In genomic region chr20:63854069-63854765, GRCh38 we compare ENCODE assay signal across 8 cellular contexts. TPM values are rescaled to one million over a fixed set of nuclear protein-coding genes. Genes with fewer than 3 reads are reported as not detected.
DNase-seq lines count a peak whose midpoint lies in the region; ATAC-seq, FAIRE-seq and TF ChIP-seq lines count a peak whose summit lies in the region.

No MANE protein-coding gene starts in this region.

- no peak overlapping the region for H3K14ac ChIP-seq in H1 (ENCODE audit: insufficient read length)

- H3K79me1 ChIP-seq in H1 (ENCODE audit: low read depth, low read length) = no peaks in the 10 kb centered on the region

- peak overlapping the region; percentile 95 for H3K4ac ChIP-seq in H1 (replicated peaks; ENCODE audit: insufficient read length, low read depth, low read length)

- H3K18ac ChIP-seq in H1 (ENCODE audit: extremely low read depth, low read length) = peak overlapping the region; percentile 93

- H3K9ac ChIP-seq in mammary epithelial cell (ENCODE audit: insufficient read depth, low read length) (no peak overlapping the region), H1 (replicated peaks in 1 of 4; ENCODE audit: extremely low read depth in 1 of 4, low read depth in 3 of 4, low read length in 3 of 4) (no peak overlapping the region; a peak in 1 of 7 replicates)

- no peaks in the 10 kb centered on the region for H3K9me3 ChIP-seq in breast epithelium
- H3K9me3 ChIP-seq in mammary epithelial cell (replicated peaks; ENCODE audit: insufficient read depth, low read length) = no peaks in the 10 kb centered on the region
- H3K9me3 ChIP-seq in H1 (ENCODE audit: insufficient read depth in 2 of 2, low read depth in 1 of 2, low read length in 1 of 2) = no peaks in the 10 kb centered on the region

- TF ChIP-seq POLR2A in breast epithelium (IDR thresholded peaks at IDR 0.05) (no peak), H1 (IDR thresholded peaks at IDR 0.05; ENCODE audit: control extremely low read depth in 1 of 2, low read depth in 2 of 2, low read length in 2 of 2) (no peak)

- no peak for TF ChIP-seq EP300 in H1 (IDR thresholded peaks at IDR 0.05; ENCODE audit: borderline replicate concordance in 1 of 2, low read depth in 2 of 2, low read length in 2 of 2)

- H3K36me3 ChIP-seq in breast epithelium (no peaks in the 10 kb centered on the region), mammary epithelial cell (ENCODE audit: insufficient read depth, low read length) (no peaks in the 10 kb centered on the region), H1 (ENCODE audit: control insufficient read depth in 2 of 4, insufficient read depth in 4 of 4, low read length in 3 of 4) (no peaks in the 10 kb centered on the region)

- H2AFZ ChIP-seq in mammary epithelial cell (ENCODE audit: low read depth, low read length) (no peak overlapping the region), H1 (ENCODE audit: low read length) (no peak overlapping the region)

- H3K9me3 Mint-ChIP-seq in naive thymus-derived CD8-positive, alpha-beta T cell = no peaks in the 10 kb centered on the region

- peak overlapping the region; percentile 90; the same call in 1 of the 2 replicates for H2BK20ac ChIP-seq in H1 (ENCODE audit: low read length)

- TF ChIP-seq CTCF in breast epithelium (IDR thresholded peaks at IDR 0.05) (no peak), mammary epithelial cell (conservative IDR thresholded peaks at IDR 0.05 in 1 of 2, IDR thresholded peaks at IDR 0.05 in 1 of 2; ENCODE audit: extremely low read depth in 1 of 2, insufficient read depth in 1 of 2, low read depth in 1 of 2, low read length in 2 of 2) (no peak), H1 (IDR thresholded peaks at IDR 0.05; ENCODE audit: control extremely low read depth in 1 of 3, insufficient read depth in 1 of 3, low read depth in 1 of 3, low read length in 3 of 3) (no peak)

- DNase-seq in breast epithelium (ENCODE audit: low spot score in 2 of 2) (no peak), mammary epithelial cell (no peak), H1 (ENCODE audit: low read depth in 1 of 2, low spot score in 2 of 2) (peak in 1 of 2 experiments; percentile 66), NCI-H1436 (lab: John Stamatoyannopoulos, UW) (no peak)
- peak in 1 of 10 donors; percentile 53 for DNase-seq in naive thymus-derived CD8-positive, alpha-beta T cell

- peak overlapping the region in 2 of 10 donors; percentile 31 to 45 for H3K4me3 Mint-ChIP-seq in naive thymus-derived CD8-positive, alpha-beta T cell

- no peaks in the 10 kb centered on the region for H3K36me3 Mint-ChIP-seq in naive thymus-derived CD8-positive, alpha-beta T cell

- H3K27me3 ChIP-seq in breast epithelium (no peaks in the 10 kb centered on the region), mammary epithelial cell (ENCODE audit: insufficient read depth, low read length) (peaks cover 5% of the 10 kb centered on the region), H1 (replicated peaks in 1 of 4; ENCODE audit: control insufficient read depth in 3 of 4, extremely low read depth in 1 of 4, insufficient read depth in 3 of 4, low read length in 3 of 4) (no peaks in the 10 kb centered on the region)

- peak overlapping the region; percentile 50 for H4K5ac ChIP-seq in H1 (ENCODE audit: insufficient read length, low read depth, low read length)

- peak overlapping the region; percentile 93 for H2BK5ac ChIP-seq in H1 (ENCODE audit: low read depth, low read length)

- peak overlapping the region; percentile 50; the same call in 1 of the 2 replicates for H2BK12ac ChIP-seq in H1 (ENCODE audit: low read depth, low read length)

- POLR2A ChIA-PET in H1 (lab: Charles Lee; ENCODE audit: partially characterized antibody) = interaction anchor here (1.2 to 4.9 kb wide), 5 partner anchors 7 to 146 kb away, joined by 3 to 34 read pairs (median 5); partner anchors contain the start of genes ARFRP1, TPD52L2 and ZGPAT
- POLR2A ChIA-PET in naive thymus-derived CD8-positive, alpha-beta T cell (lab: Charles Lee) = interaction anchor here (0.6 kb wide), 1 partner anchor 115 kb away, joined by 3 read pairs; no protein-coding TSS in a partner anchor

- H2BK15ac ChIP-seq in H1 (ENCODE audit: low read length) = no peak overlapping the region

- no peak overlapping the region for H3K27ac Mint-ChIP-seq in naive thymus-derived CD8-positive, alpha-beta T cell

- H4K91ac ChIP-seq in H1 (replicated peaks; ENCODE audit: insufficient read length, low read length) = peak overlapping the region; percentile 85

- 3% methylated on average over 6 of the region's 17 CpGs for WGBS in mammary epithelial cell (ENCODE audit: low coverage, missing lambda C conversion rate)
- 61% methylated on average over 4 of the region's 17 CpGs; no CpG with 5 or more reads in 1 of the 2 experiments for WGBS in H1 (ENCODE audit: extremely low coverage in 1 of 2, insufficient coverage in 1 of 2, insufficient read length in 1 of 2, insufficient replicate concordance in 2 of 2, low coverage in 1 of 2, low lambda C conversion rate in 2 of 2, missing lambda C conversion rate in 1 of 2), 2 experiments

- dilution Hi-C loops in mammary epithelial cell (cut with HindIII; ENCODE audit: low sequenced_read_pairs) = no loop called here

- peaks cover 8% of the 10 kb centered on the region; the same call in 1 of the 2 replicates for H3K23me2 ChIP-seq in H1 (ENCODE audit: low read depth, low read length)

- H2BK120ac ChIP-seq in H1 (replicated peaks; ENCODE audit: low read depth, low read length) = no peak overlapping the region

- intact Hi-C loops in breast epithelium (cut with DNase I; ENCODE audit: low total_unique reads) (no loop called here), mammary epithelial cell (cut with micrococcal nuclease) (no loop called here)

- in situ Hi-C loops in mammary epithelial cell (cut with MboI; ENCODE audit: low sequenced_read_pairs in 2 of 2) = no loop called here

- no peak for FAIRE-seq in H1 (lab: Jason Lieb, UNC)

- H3K4me1 ChIP-seq in breast epithelium (peaks cover 18 to 28% of the 10 kb centered on the region in 2 donors), mammary epithelial cell (ENCODE audit: insufficient read depth, low read length) (peaks cover 9% of the 10 kb centered on the region), H1 (replicated peaks in 1 of 4; ENCODE audit: control insufficient read depth in 3 of 4, insufficient read depth in 4 of 4, low read length in 3 of 4) (peaks cover 3 to 42% (median 37%) of the 10 kb centered on the region in 4 experiments)

- H4K20me1 ChIP-seq in mammary epithelial cell (ENCODE audit: insufficient read depth, low read length) (no peaks in the 10 kb centered on the region), H1 (replicated peaks in 1 of 2; ENCODE audit: control insufficient read depth in 1 of 2, insufficient read depth in 2 of 2, low read length in 2 of 2) (no peaks in the 10 kb centered on the region)

- no TSS peak for BruUV-seq in mammary epithelial cell (replicated peaks; lab: Mats Ljungman, UMichigan)

- H3K4me2 ChIP-seq in mammary epithelial cell (ENCODE audit: insufficient read depth, low read depth, low read length) (no peak overlapping the region), H1 (ENCODE audit: insufficient read depth in 1 of 2, low read depth in 2 of 2, low read length in 2 of 2) (peak overlapping the region; percentile 61 to 74; a peak in 2 of 4 replicates)

- peak; percentile 34 to 44 for ATAC-seq in naive thymus-derived CD8-positive, alpha-beta T cell
- ATAC-seq in GM18502 (IDR thresholded peaks at IDR 0.05; ENCODE audit: poor library complexity, unreplicated experiment) (no peak), GM19467 (IDR thresholded peaks at IDR 0.05; ENCODE audit: unreplicated experiment) (no peak), HG03460 (IDR thresholded peaks at IDR 0.05; ENCODE audit: unreplicated experiment) (no peak)

- CTCF ChIA-PET in mammary epithelial cell (lab: Charles Lee; ENCODE audit: low non-redundant PET) (no interaction called here), H1 (lab: Charles Lee; ENCODE audit: partially characterized antibody) (interaction anchor here (1.0 to 3.1 kb wide), 6 partner anchors 10 to 120 kb away, joined by 3 to 13 read pairs (median 6); partner anchors contain the start of gene TPD52L2)

- H3K56ac ChIP-seq in H1 (replicated peaks; ENCODE audit: insufficient read length, low read depth, low read length) = no peak overlapping the region

- peak overlapping the region; percentile 97; the same call in 1 of the 2 replicates for H2AK5ac ChIP-seq in H1 (ENCODE audit: low read depth, low read length)

- H3K4me1 Mint-ChIP-seq in naive thymus-derived CD8-positive, alpha-beta T cell = peaks cover 14 to 35% (median 33%) of the 10 kb centered on the region in 4 donors

- peak overlapping the region; percentile 13 to 67 (median 46) for H3K4me3 ChIP-seq in breast epithelium
- H3K4me3 ChIP-seq in mammary epithelial cell (replicated peaks in 1 of 3; ENCODE audit: insufficient read depth in 1 of 3, low read depth in 2 of 3, low read length in 3 of 3) = no peak overlapping the region
- peak overlapping the region in 1 of 4 experiments; percentile 56; a peak in 2 of 8 replicates for H3K4me3 ChIP-seq in H1 (ENCODE audit: extremely low read depth in 1 of 4, insufficient read depth in 2 of 4, low read depth in 3 of 4, low read length in 4 of 4)

- H3K79me2 ChIP-seq in mammary epithelial cell (ENCODE audit: insufficient read depth, low read length) (no peaks in the 10 kb centered on the region), H1 (ENCODE audit: control insufficient read depth in 1 of 2, insufficient read depth in 2 of 2, low read length in 2 of 2) (no peaks in the 10 kb centered on the region)

- H3K23ac ChIP-seq in H1 (ENCODE audit: insufficient read length) = no peak overlapping the region

- peaks cover 1 to 16% (median 8%) of the 10 kb centered on the region in 5 donors for H3K27me3 Mint-ChIP-seq in naive thymus-derived CD8-positive, alpha-beta T cell

- peak overlapping the region; percentile 54 to 91 for H3K27ac ChIP-seq in breast epithelium
- H3K27ac ChIP-seq in mammary epithelial cell (ENCODE audit: insufficient read depth, low read depth, low read length) = no peak overlapping the region
- no peak overlapping the region; the same call in 1 of the 2 replicates for H3K27ac ChIP-seq in H1 (ENCODE audit: low read depth, low read length)

- TF ChIP-seq RAD21 in H1 (IDR thresholded peaks at IDR 0.05 in 1 of 2, conservative IDR thresholded peaks at IDR 0.05 in 1 of 2; ENCODE audit: low read depth in 2 of 2, low read length in 2 of 2) = no peak; a peak in 1 of 4 replicates

- H4K8ac ChIP-seq in H1 (ENCODE audit: extremely low read depth, insufficient read depth, low read length) = peak overlapping the region; percentile 84

RNA-seq across cellular contexts. Expression of gene ABHD16B, which starts 7.1 kb away (rescaled TPM):
- total RNA-seq in breast epithelium (not detected), mammary epithelial cell (not detected)
- polyA plus RNA-seq in mammary epithelial cell (not detected), H1 (2011; rRNA removed) (0.05 TPM in 1 of 2 replicates, not detected in the other)
- not detected for polyA minus RNA-seq in mammary epithelial cell
- total RNA-seq in H1 (2021; fragmentation: NEBNext Ultra II Directional; extraction: Animal tissue kit (Norgen Biotek cat#: 25700)) = not detected in 2 replicates
- polyA plus RNA-seq in H1 (2011; cell fraction: cytosol; rRNA removed) = not detected
- polyA plus RNA-seq in H1 (2011; cell fraction: nucleus; rRNA removed) = not detected
- polyA plus RNA-seq in H1 (2012, experiment 1 of 2) = not detected in 4 replicates
- polyA plus RNA-seq in H1 (2012, experiment 2 of 2) = not detected
- not detected for polyA plus RNA-seq in H1 (2013, experiment 1 of 2)
- polyA plus RNA-seq in H1 (2013, experiment 2 of 2) = not detected
- polyA minus RNA-seq in H1 (2011; rRNA and poly(A)+ RNA removed) = not detected in 2 replicates
- not detected for polyA minus RNA-seq in H1 (2011; cell fraction: cytosol; rRNA and poly(A)+ RNA removed)
- not detected for polyA minus RNA-seq in H1 (2011; cell fraction: nucleus; rRNA and poly(A)+ RNA removed)
- total RNA-seq in naive thymus-derived CD8-positive, alpha-beta T cell = not detected
- under 1 TPM; 0.29 to 0.60 (median 0.57) TPM for polyA plus RNA-seq in naive thymus-derived CD8-positive, alpha-beta T cell

RNA-seq across cellular contexts. Expression of gene TPD52L2, which starts 10.9 kb away (rescaled TPM):
- total RNA-seq in breast epithelium (100 to 1,000 TPM in 1 of 3 donors, 10 to 100 TPM in 2; 75.1 to 146 (median 84.2) TPM), mammary epithelial cell (100 to 1,000 TPM; 122 to 150 TPM)
- polyA plus RNA-seq in mammary epithelial cell (157 TPM), H1 (2011; rRNA removed) (80.2 and 96.5 TPM in 2 replicates)
- 115 TPM for polyA minus RNA-seq in mammary epithelial cell
- total RNA-seq in H1 (2021; fragmentation: NEBNext Ultra II Directional; extraction: Animal tissue kit (Norgen Biotek cat#: 25700)) = 77.1 and 78.1 TPM in 2 replicates
- 101 TPM for polyA plus RNA-seq in H1 (2011; cell fraction: cytosol; rRNA removed)
- polyA plus RNA-seq in H1 (2011; cell fraction: nucleus; rRNA removed) = 124 TPM
- polyA plus RNA-seq in H1 (2012, experiment 1 of 2) = 61.9 to 82.8 TPM (median 77.6 TPM) in 4 replicates
- 87.8 TPM for polyA plus RNA-seq in H1 (2012, experiment 2 of 2)
- polyA plus RNA-seq in H1 (2013, experiment 1 of 2) = 57.0 TPM
- polyA plus RNA-seq in H1 (2013, experiment 2 of 2) = 55.6 TPM
- polyA minus RNA-seq in H1 (2011; rRNA and poly(A)+ RNA removed) = 52.5 and 67.0 TPM in 2 replicates
- 78.2 TPM for polyA minus RNA-seq in H1 (2011; cell fraction: cytosol; rRNA and poly(A)+ RNA removed)
- polyA minus RNA-seq in H1 (2011; cell fraction: nucleus; rRNA and poly(A)+ RNA removed) = 31.7 TPM
- 10 to 100 TPM; 39.3 to 42.0 TPM for total RNA-seq in naive thymus-derived CD8-positive, alpha-beta T cell
- 10 to 100 TPM; 56.4 to 79.0 (median 68.3) TPM for polyA plus RNA-seq in naive thymus-derived CD8-positive, alpha-beta T cell

RNA-seq across cellular contexts. Expression of gene ZBTB46, which starts 23.2 kb away (rescaled TPM):
- total RNA-seq in breast epithelium (10 to 100 TPM in 2 of 3 donors, 1 to 10 TPM in 1; 8.2 to 18.7 (median 10.7) TPM), mammary epithelial cell (1 to 10 TPM in 1 of 2 donors, under 1 TPM in 1; 0.52 to 1.5 TPM)
- polyA plus RNA-seq in mammary epithelial cell (0.12 TPM), H1 (2011; rRNA removed) (6.4 and 10.7 TPM in 2 replicates)
- polyA minus RNA-seq in mammary epithelial cell = not detected
- total RNA-seq in H1 (2021; fragmentation: NEBNext Ultra II Directional; extraction: Animal tissue kit (Norgen Biotek cat#: 25700)) = 21.1 and 22.4 TPM in 2 replicates
- 8.6 TPM for polyA plus RNA-seq in H1 (2011; cell fraction: cytosol; rRNA removed)
- 14.3 TPM for polyA plus RNA-seq in H1 (2011; cell fraction: nucleus; rRNA removed)
- 8.5 to 11.4 TPM (median 10.9 TPM) in 4 replicates for polyA plus RNA-seq in H1 (2012, experiment 1 of 2)
- 11.3 TPM for polyA plus RNA-seq in H1 (2012, experiment 2 of 2)
- polyA plus RNA-seq in H1 (2013, experiment 1 of 2) = 7.1 TPM
- 7.8 TPM for polyA plus RNA-seq in H1 (2013, experiment 2 of 2)
- polyA minus RNA-seq in H1 (2011; rRNA and poly(A)+ RNA removed) = 32.8 and 34.9 TPM in 2 replicates
- 22.2 TPM for polyA minus RNA-seq in H1 (2011; cell fraction: cytosol; rRNA and poly(A)+ RNA removed)
- 18.9 TPM for polyA minus RNA-seq in H1 (2011; cell fraction: nucleus; rRNA and poly(A)+ RNA removed)
- not detected for total RNA-seq in naive thymus-derived CD8-positive, alpha-beta T cell
- polyA plus RNA-seq in naive thymus-derived CD8-positive, alpha-beta T cell = under 1 TPM; 0.06 to 0.08 (median 0.06) TPM

RNA-seq across cellular contexts. Expression of gene DNAJC5, which starts 40.7 kb away (rescaled TPM):
- total RNA-seq in breast epithelium (10 to 100 TPM; 31.1 to 37.9 (median 37.0) TPM), mammary epithelial cell (10 to 100 TPM; 77.0 to 78.7 TPM)
- polyA plus RNA-seq in mammary epithelial cell (54.8 TPM), H1 (2011; rRNA removed) (19.2 and 25.0 TPM in 2 replicates)
- 106 TPM for polyA minus RNA-seq in mammary epithelial cell
- 31.2 and 32.8 TPM in 2 replicates for total RNA-seq in H1 (2021; fragmentation: NEBNext Ultra II Directional; extraction: Animal tissue kit (Norgen Biotek cat#: 25700))
- 22.5 TPM for polyA plus RNA-seq in H1 (2011; cell fraction: cytosol; rRNA removed)
- 27.7 TPM for polyA plus RNA-seq in H1 (2011; cell fraction: nucleus; rRNA removed)
- polyA plus RNA-seq in H1 (2012, experiment 1 of 2) = 21.6 to 26.2 TPM (median 23.4 TPM) in 4 replicates
- polyA plus RNA-seq in H1 (2012, experiment 2 of 2) = 21.6 TPM
- 15.5 TPM for polyA plus RNA-seq in H1 (2013, experiment 1 of 2)
- polyA plus RNA-seq in H1 (2013, experiment 2 of 2) = 16.2 TPM
- 25.3 and 25.7 TPM in 2 replicates for polyA minus RNA-seq in H1 (2011; rRNA and poly(A)+ RNA removed)
- 19.9 TPM for polyA minus RNA-seq in H1 (2011; cell fraction: cytosol; rRNA and poly(A)+ RNA removed)
- polyA minus RNA-seq in H1 (2011; cell fraction: nucleus; rRNA and poly(A)+ RNA removed) = 13.3 TPM
- 10 to 100 TPM; 51.8 to 52.9 TPM for total RNA-seq in naive thymus-derived CD8-positive, alpha-beta T cell
- 1 to 10 TPM; 4.7 to 7.1 (median 6.7) TPM for polyA plus RNA-seq in naive thymus-derived CD8-positive, alpha-beta T cell

Comparison
In these comparisons a context has a peak if more than half of its experiments do, and no peak if none do; other contexts are left out.
1. H3K27ac ChIP-seq: peak in breast epithelium (2 of 2); none in mammary epithelial cell (single experiment) and H1 (single experiment).
2. H3K4me3 ChIP-seq: peak in breast epithelium (3 of 3); none in mammary epithelial cell (0 of 3).
3. ATAC-seq: peak in naive thymus-derived CD8-positive, alpha-beta T cell (2 of 2); none in GM18502 (single experiment), GM19467 (single experiment) and HG03460 (single experiment).